ENCODE assay signal across 23 cellular contexts in genomic region chr9:76644647-76645250, GRCh38.
"Had no signal": no experiment of that assay in that cellular context is flagged by ENCODE, and none has a peak within 500 bp of the region (broad histone marks: within the 10 kb centered on the region; RNA-seq: fewer than 3 reads in every experiment).

No MANE protein-coding gene starts in this region.

- H3K9me3 ChIP-seq: SK-N-SH had no signal

- H3K4me2 ChIP-seq: SK-N-SH had no signal

- FAIRE-seq: HTR-8/SVneo had no signal

- H3K27ac ChIP-seq: RWPE1 had no signal

- H3K9ac ChIP-seq: SK-N-SH had no signal

- ATAC-seq: Panc1, PC-3 had no signal

- DNase-seq: Kasumi-1, KG1, MV-4-11, NCI-H1048, NCI-H1105, NCI-H1417, NCI-H1436 treated with DMSO at 0.1 percent for 48 hours, NCI-H1694, NCI-H187 treated with DMSO at 0.1 percent for 48 hours, NCI-H2029 treated with DMSO at 0.1 percent for 48 hours, NCI-H2227 treated with DMSO at 0.1 percent for 48 hours, NCI-H446, NCI-H510A, NCI-H524 treated with DMSO at 0.1 percent for 48 hours, NCI-H69, NCI-H774, PC-3, SHP77, SK-N-SH, SW 1271 had no signal
